1 cellular context compared by ENCODE assay signal in the genomic region with DNA sequence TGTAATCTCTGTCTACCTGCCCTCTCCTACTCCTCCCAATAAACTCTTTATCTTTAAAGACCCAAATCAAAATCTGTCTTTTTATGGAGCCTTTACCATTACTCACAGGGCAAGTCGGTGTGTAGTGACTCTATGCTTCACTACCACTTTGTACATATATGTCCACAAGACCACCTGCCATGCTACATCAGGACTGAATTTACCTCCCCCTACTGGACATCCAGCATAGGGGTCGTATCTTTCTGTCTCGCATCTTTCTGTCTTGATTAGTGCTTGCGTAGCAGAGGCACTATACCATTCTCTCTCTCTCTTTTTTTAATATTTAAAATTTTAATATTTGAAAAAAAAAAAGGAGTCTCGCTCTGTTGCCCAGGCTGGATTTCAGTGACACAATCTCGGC.
TF ChIP-seq lines count a peak whose summit lies in the region.

No MANE protein-coding gene starts in this region.

TF ChIP-seq in HepG2, 621 proteins besides CTCF, POLR2A, EP300 and RAD21 (continued from another document):
- TF ChIP-seq, protein P1, sequence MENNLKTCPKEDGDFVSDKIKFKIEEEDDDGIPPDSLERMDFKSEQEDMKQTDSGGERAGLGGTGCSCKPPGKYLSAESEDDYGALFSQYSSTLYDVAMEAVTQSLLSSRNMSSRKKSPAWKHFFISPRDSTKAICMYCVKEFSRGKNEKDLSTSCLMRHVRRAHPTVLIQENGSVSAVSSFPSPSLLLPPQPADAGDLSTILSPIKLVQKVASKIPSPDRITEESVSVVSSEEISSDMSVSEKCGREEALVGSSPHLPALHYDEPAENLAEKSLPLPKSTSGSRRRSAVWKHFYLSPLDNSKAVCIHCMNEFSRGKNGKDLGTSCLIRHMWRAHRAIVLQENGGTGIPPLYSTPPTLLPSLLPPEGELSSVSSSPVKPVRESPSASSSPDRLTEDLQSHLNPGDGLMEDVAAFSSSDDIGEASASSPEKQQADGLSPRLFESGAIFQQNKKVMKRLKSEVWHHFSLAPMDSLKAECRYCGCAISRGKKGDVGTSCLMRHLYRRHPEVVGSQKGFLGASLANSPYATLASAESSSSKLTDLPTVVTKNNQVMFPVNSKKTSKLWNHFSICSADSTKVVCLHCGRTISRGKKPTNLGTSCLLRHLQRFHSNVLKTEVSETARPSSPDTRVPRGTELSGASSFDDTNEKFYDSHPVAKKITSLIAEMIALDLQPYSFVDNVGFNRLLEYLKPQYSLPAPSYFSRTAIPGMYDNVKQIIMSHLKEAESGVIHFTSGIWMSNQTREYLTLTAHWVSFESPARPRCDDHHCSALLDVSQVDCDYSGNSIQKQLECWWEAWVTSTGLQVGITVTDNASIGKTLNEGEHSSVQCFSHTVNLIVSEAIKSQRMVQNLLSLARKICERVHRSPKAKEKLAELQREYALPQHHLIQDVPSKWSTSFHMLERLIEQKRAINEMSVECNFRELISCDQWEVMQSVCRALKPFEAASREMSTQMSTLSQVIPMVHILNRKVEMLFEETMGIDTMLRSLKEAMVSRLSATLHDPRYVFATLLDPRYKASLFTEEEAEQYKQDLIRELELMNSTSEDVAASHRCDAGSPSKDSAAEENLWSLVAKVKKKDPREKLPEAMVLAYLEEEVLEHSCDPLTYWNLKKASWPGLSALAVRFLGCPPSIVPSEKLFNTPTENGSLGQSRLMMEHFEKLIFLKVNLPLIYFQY (CRISPR knock-in tag; IDR thresholded peaks at IDR 0.05; ENCODE audit: borderline replicate concordance), result no peak
- TF ChIP-seq ZNF569 (CRISPR knock-in tag; IDR thresholded peaks at IDR 0.05; ENCODE audit: borderline replicate concordance), result no peak
- TF ChIP-seq STAG1 (CRISPR knock-in tag; IDR thresholded peaks at IDR 0.05), result 0 out of 2 replicates have a peak, but pooled peaks have one; percentile 15
- TF ChIP-seq NFYC (CRISPR knock-in tag; IDR thresholded peaks at IDR 0.05), result no peak
- TF ChIP-seq ZNF652 (CRISPR knock-in tag; IDR thresholded peaks at IDR 0.05; ENCODE audit: borderline replicate concordance, low read depth), result no peak
TF ChIP-seq in HepG2: peak in this region for 1.
